Comparison of ENCODE assay signal across 8 cellular contexts in the genomic region with DNA sequence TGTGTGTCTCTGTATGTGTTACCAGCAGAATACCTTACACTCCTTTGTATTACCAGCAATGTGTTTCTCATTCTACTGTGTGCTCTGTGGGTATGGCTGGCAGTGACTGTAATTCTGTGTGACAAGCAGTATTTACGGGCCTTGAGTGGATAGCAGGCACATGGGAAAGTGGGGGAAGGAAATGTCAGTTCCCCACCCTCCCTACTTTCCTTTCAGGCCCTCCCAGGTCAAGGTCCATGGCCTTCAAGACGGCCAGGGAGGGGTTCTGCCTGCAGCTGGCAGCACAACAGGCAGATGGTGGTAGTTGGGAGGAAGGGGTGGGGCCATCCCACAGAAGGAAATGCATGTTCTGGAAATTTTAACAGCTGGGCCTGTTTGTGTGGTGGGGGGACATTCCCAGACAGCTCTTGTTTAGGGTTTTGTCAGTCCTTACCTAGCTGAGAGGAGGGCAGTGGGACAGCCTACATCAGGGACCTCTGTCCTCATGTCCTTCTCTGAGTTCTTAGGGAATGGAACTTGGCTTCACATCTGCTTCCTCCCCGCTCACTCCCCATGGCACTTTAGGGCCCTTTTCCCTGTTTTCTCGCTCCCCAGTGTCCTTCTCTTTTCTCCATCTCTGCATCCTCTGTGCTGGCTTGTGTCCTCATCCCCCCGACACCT. TPM values are rescaled to one million over a fixed set of nuclear protein-coding genes. Genes with fewer than 3 reads are reported as not detected.
A peak's percentile ranks its signal among the peaks of the same experiment; 100 is the strongest.
DNase-seq lines count a peak whose midpoint lies in the region; ATAC-seq and FAIRE-seq lines count a peak whose summit lies in the region.

No MANE protein-coding gene starts in this region.

- POLR2A ChIA-PET in naive thymus-derived CD4-positive, alpha-beta T cell (lab: Charles Lee): interaction anchor here (1.0 to 1.2 kb wide), 4 partner anchors 14 to 128 kb away, joined by 3 to 5 read pairs (median 4); a partner anchor contains a TSS

- H3K36me3 Mint-ChIP-seq in CD4-positive, CD25-positive, alpha-beta regulatory T cell: peaks cover 9% of the 10 kb centered on the region
- peaks cover 9% of the 10 kb centered on the region for H3K36me3 Mint-ChIP-seq in dendritic cell treated with granulocyte-macrophage colony-stimulating factor and Interleukin-4, amounts not matched to agents 40 ng/mL and 50 ng/mL, for 4 days (ENCODE audit: low read depth)
- peaks cover 1 to 34% (median 1%) of the 10 kb centered on the region in 5 donors for H3K36me3 Mint-ChIP-seq in naive thymus-derived CD4-positive, alpha-beta T cell

- peak overlapping the region; percentile 35 for H3K27ac ChIP-seq in CD4-positive, CD25-positive, alpha-beta regulatory T cell (ENCODE audit: insufficient read depth, low read length, poor library complexity, severe bottlenecking)
- peak overlapping the region; percentile 53 for H3K27ac ChIP-seq in naive thymus-derived CD4-positive, alpha-beta T cell (ENCODE audit: low read depth, low read length)

- peaks cover 0 to 68% (median 53%) of the 10 kb centered on the region in 4 donors for H3K4me1 Mint-ChIP-seq in CD4-positive, CD25-positive, alpha-beta regulatory T cell
- peaks cover 92% of the 10 kb centered on the region for H3K4me1 Mint-ChIP-seq in dendritic cell treated with granulocyte-macrophage colony-stimulating factor and Interleukin-4, amounts not matched to agents 40 ng/mL and 50 ng/mL, for 4 days (ENCODE audit: low read depth)
- H3K4me1 Mint-ChIP-seq in naive thymus-derived CD4-positive, alpha-beta T cell: peaks cover 62 to 98% (median 79%) of the 10 kb centered on the region in 7 donors

- peaks cover 30% of the 10 kb centered on the region for H3K4me1 ChIP-seq in CD4-positive, CD25-positive, alpha-beta regulatory T cell (ENCODE audit: control insufficient read depth, insufficient read depth, low read length, poor library complexity, severe bottlenecking)
- H3K4me1 ChIP-seq in naive thymus-derived CD4-positive, alpha-beta T cell (ENCODE audit: control insufficient read depth in 2 of 2, insufficient read depth in 2 of 2, low read length in 2 of 2): peaks cover 31 to 53% of the 10 kb centered on the region in 2 donors

- FAIRE-seq in frontal cortex (lab: Jason Lieb, UNC): no peak

- no peaks in the 10 kb centered on the region for H3K9me3 Mint-ChIP-seq in CD4-positive, CD25-positive, alpha-beta regulatory T cell
- H3K9me3 Mint-ChIP-seq in dendritic cell treated with granulocyte-macrophage colony-stimulating factor and Interleukin-4, amounts not matched to agents 40 ng/mL and 50 ng/mL, for 4 days: no peaks in the 10 kb centered on the region
- no peaks in the 10 kb centered on the region for H3K9me3 Mint-ChIP-seq in naive thymus-derived CD4-positive, alpha-beta T cell

- CTCF ChIA-PET in naive thymus-derived CD4-positive, alpha-beta T cell (lab: Charles Lee): interaction anchor here (1.6 to 1.8 kb wide), 2 partner anchors 20 to 44 kb away, joined by 5 to 8 read pairs; no protein-coding TSS in a partner anchor

- intact Hi-C loops in dendritic cell treated with granulocyte-macrophage colony-stimulating factor and Interleukin-4, amounts not matched to agents 40 ng/mL and 50 ng/mL, for 4 days (cut with micrococcal nuclease): loop anchor here (5.0 kb wide), 1 partner anchor 38 kb away; no protein-coding TSS in a partner anchor
- intact Hi-C loops in naive thymus-derived CD4-positive, alpha-beta T cell (cut with micrococcal nuclease): loop anchor here (1.0 to 5.0 kb wide), 5 partner anchors 8 to 55 kb away; a partner anchor contains a TSS

- H3K27ac Mint-ChIP-seq in CD4-positive, CD25-positive, alpha-beta regulatory T cell: peak overlapping the region; percentile 79 to 96 (median 85)
- H3K27ac Mint-ChIP-seq in dendritic cell treated with granulocyte-macrophage colony-stimulating factor and Interleukin-4, amounts not matched to agents 40 ng/mL and 50 ng/mL, for 4 days: peak overlapping the region; percentile 75
- peak overlapping the region; percentile 71 to 90 (median 86) for H3K27ac Mint-ChIP-seq in naive thymus-derived CD4-positive, alpha-beta T cell

- no peaks in the 10 kb centered on the region for H3K27me3 Mint-ChIP-seq in CD4-positive, CD25-positive, alpha-beta regulatory T cell
- no peaks in the 10 kb centered on the region for H3K27me3 Mint-ChIP-seq in dendritic cell treated with granulocyte-macrophage colony-stimulating factor and Interleukin-4, amounts not matched to agents 40 ng/mL and 50 ng/mL, for 4 days
- H3K27me3 Mint-ChIP-seq in naive thymus-derived CD4-positive, alpha-beta T cell: no peaks in the 10 kb centered on the region

- no peak overlapping the region for H3K4me3 ChIP-seq in CD4-positive, CD25-positive, alpha-beta regulatory T cell (ENCODE audit: low read depth, low read length)
- H3K4me3 ChIP-seq in naive thymus-derived CD4-positive, alpha-beta T cell (ENCODE audit: low read length): no peak overlapping the region

- ATAC-seq in CD4-positive, CD25-positive, alpha-beta regulatory T cell (ENCODE audit: low read depth in 2 of 2): no peak
- ATAC-seq in naive thymus-derived CD4-positive, alpha-beta T cell: no peak
- ATAC-seq in esophagus mucosa: no peak

- DNase-seq in CD4-positive, CD25-positive, alpha-beta regulatory T cell: no peak
- peak; percentile 81 for DNase-seq in LoVo (ENCODE audit: low spot score)
- DNase-seq in naive thymus-derived CD4-positive, alpha-beta T cell: no peak
- DNase-seq in frontal cortex (ENCODE audit: low spot score in 2 of 2): no peak
- DNase-seq in superior temporal gyrus (ENCODE audit: extremely low spot score): no peak
- no peak for DNase-seq in NCI-H1694 (lab: John Stamatoyannopoulos, UW)

- no peaks in the 10 kb centered on the region for H3K27me3 ChIP-seq in CD4-positive, CD25-positive, alpha-beta regulatory T cell (ENCODE audit: control insufficient read depth, insufficient read depth, low read length)
- H3K27me3 ChIP-seq in naive thymus-derived CD4-positive, alpha-beta T cell (ENCODE audit: control insufficient read depth in 2 of 2, insufficient read depth in 2 of 2, low read length in 2 of 2): no peaks in the 10 kb centered on the region

- H3K36me3 ChIP-seq in CD4-positive, CD25-positive, alpha-beta regulatory T cell (ENCODE audit: control insufficient read depth, insufficient read depth, low read length): peaks cover 16% of the 10 kb centered on the region
- peaks cover 0 to 6% (median 0%) of the 10 kb centered on the region in 3 experiments for H3K36me3 ChIP-seq in naive thymus-derived CD4-positive, alpha-beta T cell (ENCODE audit: control insufficient read depth in 2 of 3, insufficient read depth in 3 of 3, low read length in 3 of 3)

- peak overlapping the region in 3 of 4 donors; percentile 40 to 55 (median 52) for H3K4me3 Mint-ChIP-seq in CD4-positive, CD25-positive, alpha-beta regulatory T cell
- H3K4me3 Mint-ChIP-seq in dendritic cell treated with granulocyte-macrophage colony-stimulating factor and Interleukin-4, amounts not matched to agents 40 ng/mL and 50 ng/mL, for 4 days: no peak overlapping the region
- H3K4me3 Mint-ChIP-seq in naive thymus-derived CD4-positive, alpha-beta T cell: peak overlapping the region in 4 of 10 donors; percentile 3 to 73 (median 35)

- H3K9me3 ChIP-seq in CD4-positive, CD25-positive, alpha-beta regulatory T cell (ENCODE audit: control insufficient read depth in 2 of 2, low read length in 2 of 2): no peaks in the 10 kb centered on the region
- H3K9me3 ChIP-seq in naive thymus-derived CD4-positive, alpha-beta T cell (ENCODE audit: control insufficient read depth in 2 of 3, low read length in 3 of 3): no peaks in the 10 kb centered on the region

RNA-seq across cellular contexts. Expression of a gene that starts 14.6 kb away (rescaled TPM):
- total RNA-seq in CD4-positive, CD25-positive, alpha-beta regulatory T cell: 259 TPM
- polyA plus RNA-seq in CD4-positive, CD25-positive, alpha-beta regulatory T cell: 10 to 100 TPM; 46.9 to 71.5 (median 59.8) TPM
- total RNA-seq in naive thymus-derived CD4-positive, alpha-beta T cell: 100 to 1,000 TPM; 124 to 234 (median 131) TPM
- polyA plus RNA-seq in naive thymus-derived CD4-positive, alpha-beta T cell: 10 to 100 TPM; 28.9 to 45.2 TPM
- total RNA-seq in frontal cortex: 15.1 TPM
- total RNA-seq in esophagus mucosa: 71.5 TPM
